ENCODE assay signal across 8 cellular contexts in the genomic region with DNA sequence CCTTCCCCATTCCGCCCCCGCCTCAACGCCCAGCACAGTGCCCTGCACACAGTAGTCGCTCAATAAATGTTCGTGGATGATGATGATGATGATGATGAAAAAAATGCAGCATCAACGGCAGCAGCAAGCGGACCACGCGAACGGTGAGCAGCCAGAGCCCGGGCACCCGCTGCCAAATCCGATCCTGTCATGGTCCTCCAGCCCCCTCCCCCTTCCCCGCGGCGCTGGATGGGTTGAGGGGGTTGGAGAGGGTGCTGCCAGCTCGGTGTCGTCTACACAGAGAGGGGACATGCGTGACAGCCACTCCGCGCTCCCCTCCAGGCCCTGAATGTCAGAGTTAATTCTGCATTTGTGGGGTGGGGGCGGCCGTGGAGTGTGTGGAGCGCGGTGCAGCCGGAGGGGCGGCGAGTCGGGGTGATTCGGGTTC. TPM values are rescaled to one million over a fixed set of nuclear protein-coding genes. Genes with fewer than 3 reads are reported as not detected.
DNase-seq lines count a peak whose midpoint lies in the region; ATAC-seq and TF ChIP-seq lines count a peak whose summit lies in the region.

No MANE protein-coding gene starts in this region.

- H3K36me3 ChIP-seq in breast epithelium = no peaks in the 10 kb centered on the region
- H3K36me3 ChIP-seq in lung (ENCODE audit: control insufficient read depth in 2 of 2, insufficient read depth in 2 of 2, low read length in 2 of 2) = no peaks in the 10 kb centered on the region
- no peaks in the 10 kb centered on the region for H3K36me3 ChIP-seq in thoracic aorta

- no peak overlapping the region for H3K27ac ChIP-seq in breast epithelium
- H3K27ac ChIP-seq in lung (ENCODE audit: low read depth in 1 of 2, low read length in 1 of 2) = peak overlapping the region in 1 of 2 donors; percentile 64
- no peak overlapping the region for H3K27ac ChIP-seq in thoracic aorta

- no peaks in the 10 kb centered on the region for H3K36me3 Mint-ChIP-seq in T-helper 2 cell treated with Interferon-gamma antibody and Interleukin-4, amounts not matched to agents 5 μg/mL and 100 μg/mL, for 36 hours (ENCODE audit: low read depth)

- no peak for TF ChIP-seq POLR2A in breast epithelium (IDR thresholded peaks at IDR 0.05)

- H3K4me3 ChIP-seq in breast epithelium (peak overlapping the region; percentile 29 to 92 (median 80)), lung (peak overlapping the region; percentile 44), thoracic aorta (peak overlapping the region; percentile 56)

- no peaks in the 10 kb centered on the region for H3K9me3 Mint-ChIP-seq in T-helper 2 cell treated with Interferon-gamma antibody and Interleukin-4, amounts not matched to agents 5 μg/mL and 100 μg/mL, for 36 hours

- peaks cover 2% of the 10 kb centered on the region for H3K4me1 Mint-ChIP-seq in T-helper 2 cell treated with Interferon-gamma antibody and Interleukin-4, amounts not matched to agents 5 μg/mL and 100 μg/mL, for 36 hours (ENCODE audit: low read depth)

- H3K27me3 ChIP-seq in breast epithelium = peaks cover 0 to 4% of the 10 kb centered on the region in 2 donors
- H3K27me3 ChIP-seq in lung (ENCODE audit: control insufficient read depth, insufficient read depth) = no peaks in the 10 kb centered on the region
- H3K27me3 ChIP-seq in thoracic aorta (replicated peaks; ENCODE audit: insufficient read depth) = no peaks in the 10 kb centered on the region

- peaks cover 68% of the 10 kb centered on the region for H3K27me3 Mint-ChIP-seq in T-helper 2 cell treated with Interferon-gamma antibody and Interleukin-4, amounts not matched to agents 5 μg/mL and 100 μg/mL, for 36 hours (ENCODE audit: low read depth)

- 3 to 4% methylated on average over 30 of the region's 30 CpGs for WGBS in lung, 2 donors

- no peak for DNase-seq in T-helper 2 cell treated with Interferon-gamma antibody and Interleukin-4, amounts not matched to agents 5 μg/mL and 100 μg/mL, for 36 hours (ENCODE audit: low spot score)
- DNase-seq in T-helper 2 cell (no peak), breast epithelium (ENCODE audit: low spot score in 2 of 2) (no peak), lung (ENCODE audit: low spot score) (no peak), thoracic aorta (ENCODE audit: low spot score) (no peak), SK-N-DZ (ENCODE audit: low spot score) (no peak)

- no peak overlapping the region for H3K27ac Mint-ChIP-seq in T-helper 2 cell treated with Interferon-gamma antibody and Interleukin-4, amounts not matched to agents 5 μg/mL and 100 μg/mL, for 36 hours

- no peaks in the 10 kb centered on the region for H3K9me3 ChIP-seq in breast epithelium
- H3K9me3 ChIP-seq in lung (ENCODE audit: control insufficient read depth in 2 of 2, insufficient read depth in 1 of 2, low read length in 1 of 2) = peaks cover 0 to 2% of the 10 kb centered on the region in 2 donors
- no peaks in the 10 kb centered on the region for H3K9me3 ChIP-seq in thoracic aorta

- no peak for ATAC-seq in lung (ENCODE audit: insufficient read depth, low FRiP score)
- no peak for ATAC-seq in thoracic aorta (ENCODE audit: insufficient number of reproducible peaks, low FRiP score, low read depth)
- no peak for ATAC-seq in HG02973 (IDR thresholded peaks at IDR 0.05; ENCODE audit: unreplicated experiment)
- no peak for ATAC-seq in GM18858 (IDR thresholded peaks at IDR 0.05; ENCODE audit: unreplicated experiment)

- H3K4me1 ChIP-seq in breast epithelium = no peaks in the 10 kb centered on the region
- peaks cover 0 to 6% of the 10 kb centered on the region in 2 donors for H3K4me1 ChIP-seq in lung (ENCODE audit: control insufficient read depth in 2 of 2, insufficient read depth in 2 of 2, low read length in 2 of 2)
- H3K4me1 ChIP-seq in thoracic aorta (ENCODE audit: control insufficient read depth in 1 of 2, low read depth in 2 of 2) = peaks cover 3 to 24% of the 10 kb centered on the region in 2 donors

- TF ChIP-seq CTCF in breast epithelium (IDR thresholded peaks at IDR 0.05) (no peak), lung (IDR thresholded peaks at IDR 0.05; ENCODE audit: control extremely low read depth, extremely low read depth) (no peak), thoracic aorta (IDR thresholded peaks at IDR 0.05) (no peak)

- H3K4me3 Mint-ChIP-seq in T-helper 2 cell treated with Interferon-gamma antibody and Interleukin-4, amounts not matched to agents 5 μg/mL and 100 μg/mL, for 36 hours = peak overlapping the region; percentile 33

- intact Hi-C loops in breast epithelium (cut with DNase I; ENCODE audit: low total_unique reads) = no loop called here

RNA-seq across cellular contexts. Expression of a gene that starts 0.7 kb away (rescaled TPM):
- 10 to 100 TPM in 2 of 3 donors, under 1 TPM in 1; 0.96 to 50.3 (median 32.1) TPM for total RNA-seq in breast epithelium
- 10 to 100 TPM; 36.9 to 96.8 TPM for total RNA-seq in lung
- 1 to 10 TPM; 2.7 to 9.3 TPM for polyA plus RNA-seq in lung
- total RNA-seq in thoracic aorta = 1 to 10 TPM in 1 of 2 donors, under 1 TPM in 1; 0.68 to 1.5 TPM
- polyA plus RNA-seq in SK-N-DZ (2014; cell fraction: cytosol; rRNA removed) = not detected in 2 replicates
- polyA plus RNA-seq in SK-N-DZ (2014; cell fraction: nucleus; rRNA removed) = not detected in 2 replicates
